ENCODE assay signal across 1 cellular context in the genomic region with DNA sequence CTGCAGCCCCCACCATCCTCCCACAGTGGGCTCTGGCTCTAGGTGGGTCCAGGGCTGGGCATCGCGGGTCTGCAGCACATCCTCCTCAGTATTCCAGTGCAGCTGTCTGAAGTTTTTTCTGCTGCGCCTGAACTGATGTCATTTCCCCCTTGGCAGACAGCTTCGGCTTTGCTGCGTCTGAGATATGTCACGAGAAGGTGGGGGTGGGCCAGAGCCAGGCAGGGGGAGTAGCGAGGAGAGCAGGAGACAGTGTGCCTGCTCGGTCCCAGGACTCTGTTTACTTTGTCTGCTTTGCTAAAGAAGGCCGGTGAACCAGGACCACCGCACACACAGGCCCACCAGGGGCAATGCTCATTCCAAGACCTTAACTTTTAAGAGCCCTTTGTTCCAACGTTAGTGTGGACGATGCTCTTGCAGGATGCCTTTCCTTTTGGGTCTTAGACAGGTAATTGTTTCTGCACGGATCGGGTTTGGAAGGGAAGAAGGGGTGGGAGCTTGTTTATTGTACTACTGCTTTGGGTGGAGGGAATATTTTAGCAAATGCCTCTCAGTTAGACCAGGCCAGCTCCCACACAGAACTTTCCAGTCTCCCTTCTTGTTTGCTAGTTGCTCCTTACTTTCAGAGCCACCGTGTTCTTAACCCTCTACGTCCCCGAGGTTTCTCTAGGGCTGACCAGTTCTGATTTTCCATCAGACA.
A peak's percentile ranks its signal among the peaks of the same experiment; 100 is the strongest.
TF ChIP-seq lines count a peak whose summit lies in the region.

No MANE protein-coding gene starts in this region.

TF ChIP-seq in HepG2, 621 proteins besides CTCF, POLR2A, EP300 and RAD21 (continued from another document and continues in another):
- TF ChIP-seq, protein P1, sequence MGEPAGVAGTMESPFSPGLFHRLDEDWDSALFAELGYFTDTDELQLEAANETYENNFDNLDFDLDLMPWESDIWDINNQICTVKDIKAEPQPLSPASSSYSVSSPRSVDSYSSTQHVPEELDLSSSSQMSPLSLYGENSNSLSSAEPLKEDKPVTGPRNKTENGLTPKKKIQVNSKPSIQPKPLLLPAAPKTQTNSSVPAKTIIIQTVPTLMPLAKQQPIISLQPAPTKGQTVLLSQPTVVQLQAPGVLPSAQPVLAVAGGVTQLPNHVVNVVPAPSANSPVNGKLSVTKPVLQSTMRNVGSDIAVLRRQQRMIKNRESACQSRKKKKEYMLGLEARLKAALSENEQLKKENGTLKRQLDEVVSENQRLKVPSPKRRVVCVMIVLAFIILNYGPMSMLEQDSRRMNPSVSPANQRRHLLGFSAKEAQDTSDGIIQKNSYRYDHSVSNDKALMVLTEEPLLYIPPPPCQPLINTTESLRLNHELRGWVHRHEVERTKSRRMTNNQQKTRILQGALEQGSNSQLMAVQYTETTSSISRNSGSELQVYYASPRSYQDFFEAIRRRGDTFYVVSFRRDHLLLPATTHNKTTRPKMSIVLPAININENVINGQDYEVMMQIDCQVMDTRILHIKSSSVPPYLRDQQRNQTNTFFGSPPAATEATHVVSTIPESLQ (CRISPR knock-in tag; conservative IDR thresholded peaks at IDR 0.05): no peak
- no peak for TF ChIP-seq ATRX (CRISPR knock-in tag; IDR thresholded peaks at IDR 0.05; ENCODE audit: borderline replicate concordance)
- no peak for TF ChIP-seq PCBP2 (optimal IDR thresholded peaks at IDR 0.05; ENCODE audit: low read depth, low read length, poor library complexity, severe bottlenecking)
- no peak for TF ChIP-seq KLF12 (CRISPR knock-in tag; IDR thresholded peaks at IDR 0.05; ENCODE audit: borderline replicate concordance)
- no peak for TF ChIP-seq SMYD3 (CRISPR knock-in tag; IDR thresholded peaks at IDR 0.05)
- TF ChIP-seq HOXA9 (CRISPR knock-in tag; IDR thresholded peaks at IDR 0.05; ENCODE audit: borderline replicate concordance): no peak
- TF ChIP-seq KDM6A (CRISPR knock-in tag; IDR thresholded peaks at IDR 0.05; ENCODE audit: low read depth): no peak
- no peak for TF ChIP-seq ZNF333 (CRISPR knock-in tag; IDR thresholded peaks at IDR 0.05; ENCODE audit: borderline replicate concordance)
- no peak for TF ChIP-seq SMAD1 (CRISPR knock-in tag; IDR thresholded peaks at IDR 0.05; ENCODE audit: borderline replicate concordance, low read depth)
- TF ChIP-seq, protein P2, sequence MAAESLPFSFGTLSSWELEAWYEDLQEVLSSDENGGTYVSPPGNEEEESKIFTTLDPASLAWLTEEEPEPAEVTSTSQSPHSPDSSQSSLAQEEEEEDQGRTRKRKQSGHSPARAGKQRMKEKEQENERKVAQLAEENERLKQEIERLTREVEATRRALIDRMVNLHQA (CRISPR knock-in tag; IDR thresholded peaks at IDR 0.05): no peak
- TF ChIP-seq ZNF652 (CRISPR knock-in tag; IDR thresholded peaks at IDR 0.05; ENCODE audit: borderline replicate concordance, low read depth): peak; percentile 60
- TF ChIP-seq KDM5B (CRISPR knock-in tag; IDR thresholded peaks at IDR 0.05; ENCODE audit: borderline replicate concordance): peak; percentile 14; the same call in 1 of the 2 replicates
- TF ChIP-seq MIXL1 (CRISPR knock-in tag; IDR thresholded peaks at IDR 0.05): no peak
- TF ChIP-seq ZNF317 (CRISPR knock-in tag; IDR thresholded peaks at IDR 0.05): no peak
- TF ChIP-seq ZNF607 (CRISPR knock-in tag; IDR thresholded peaks at IDR 0.05; ENCODE audit: borderline replicate concordance): no peak
- TF ChIP-seq, protein P3, sequence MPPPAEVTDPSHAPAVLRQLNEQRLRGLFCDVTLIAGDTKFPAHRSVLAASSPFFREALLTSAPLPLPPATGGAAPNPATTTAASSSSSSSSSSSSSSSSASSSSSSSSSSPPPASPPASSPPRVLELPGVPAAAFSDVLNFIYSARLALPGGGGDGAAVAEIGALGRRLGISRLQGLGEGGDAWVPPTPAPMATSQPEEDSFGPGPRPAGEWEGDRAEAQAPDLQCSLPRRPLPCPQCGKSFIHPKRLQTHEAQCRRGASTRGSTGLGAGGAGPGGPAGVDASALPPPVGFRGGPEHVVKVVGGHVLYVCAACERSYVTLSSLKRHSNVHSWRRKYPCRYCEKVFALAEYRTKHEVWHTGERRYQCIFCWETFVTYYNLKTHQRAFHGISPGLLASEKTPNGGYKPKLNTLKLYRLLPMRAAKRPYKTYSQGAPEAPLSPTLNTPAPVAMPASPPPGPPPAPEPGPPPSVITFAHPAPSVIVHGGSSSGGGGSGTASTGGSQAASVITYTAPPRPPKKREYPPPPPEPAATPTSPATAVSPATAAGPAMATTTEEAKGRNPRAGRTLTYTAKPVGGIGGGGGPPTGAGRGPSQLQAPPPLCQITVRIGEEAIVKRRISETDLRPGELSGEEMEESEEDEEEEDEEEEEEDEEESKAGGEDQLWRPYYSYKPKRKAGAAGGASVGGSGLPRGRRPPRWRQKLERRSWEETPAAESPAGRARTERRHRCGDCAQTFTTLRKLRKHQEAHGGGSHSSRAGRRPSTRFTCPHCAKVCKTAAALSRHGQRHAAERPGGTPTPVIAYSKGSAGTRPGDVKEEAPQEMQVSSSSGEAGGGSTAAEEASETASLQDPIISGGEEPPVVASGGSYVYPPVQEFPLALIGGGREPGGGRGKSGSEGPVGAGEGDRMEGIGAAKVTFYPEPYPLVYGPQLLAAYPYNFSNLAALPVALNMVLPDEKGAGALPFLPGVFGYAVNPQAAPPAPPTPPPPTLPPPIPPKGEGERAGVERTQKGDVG (CRISPR knock-in tag; IDR thresholded peaks at IDR 0.05; ENCODE audit: borderline replicate concordance): no peak
- TF ChIP-seq, protein P4, sequence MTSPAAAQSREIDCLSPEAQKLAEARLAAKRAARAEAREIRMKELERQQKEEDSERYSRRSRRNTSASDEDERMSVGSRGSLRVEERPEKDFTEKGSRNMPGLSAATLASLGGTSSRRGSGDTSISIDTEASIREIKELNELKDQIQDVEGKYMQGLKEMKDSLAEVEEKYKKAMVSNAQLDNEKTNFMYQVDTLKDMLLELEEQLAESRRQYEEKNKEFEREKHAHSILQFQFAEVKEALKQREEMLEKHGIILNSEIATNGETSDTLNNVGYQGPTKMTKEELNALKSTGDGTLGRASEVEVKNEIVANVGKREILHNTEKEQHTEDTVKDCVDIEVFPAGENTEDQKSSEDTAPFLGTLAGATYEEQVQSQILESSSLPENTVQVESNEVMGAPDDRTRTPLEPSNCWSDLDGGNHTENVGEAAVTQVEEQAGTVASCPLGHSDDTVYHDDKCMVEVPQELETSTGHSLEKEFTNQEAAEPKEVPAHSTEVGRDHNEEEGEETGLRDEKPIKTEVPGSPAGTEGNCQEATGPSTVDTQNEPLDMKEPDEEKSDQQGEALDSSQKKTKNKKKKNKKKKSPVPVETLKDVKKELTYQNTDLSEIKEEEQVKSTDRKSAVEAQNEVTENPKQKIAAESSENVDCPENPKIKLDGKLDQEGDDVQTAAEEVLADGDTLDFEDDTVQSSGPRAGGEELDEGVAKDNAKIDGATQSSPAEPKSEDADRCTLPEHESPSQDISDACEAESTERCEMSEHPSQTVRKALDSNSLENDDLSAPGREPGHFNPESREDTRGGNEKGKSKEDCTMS (CRISPR knock-in tag; conservative IDR thresholded peaks at IDR 0.05): no peak
- no peak for TF ChIP-seq AGO1 (IDR thresholded peaks at IDR 0.05; ENCODE audit: low read depth, low read length, poor library complexity, severe bottlenecking)
- TF ChIP-seq ZNF776 (CRISPR knock-in tag; IDR thresholded peaks at IDR 0.05): no peak
- TF ChIP-seq, protein P5, sequence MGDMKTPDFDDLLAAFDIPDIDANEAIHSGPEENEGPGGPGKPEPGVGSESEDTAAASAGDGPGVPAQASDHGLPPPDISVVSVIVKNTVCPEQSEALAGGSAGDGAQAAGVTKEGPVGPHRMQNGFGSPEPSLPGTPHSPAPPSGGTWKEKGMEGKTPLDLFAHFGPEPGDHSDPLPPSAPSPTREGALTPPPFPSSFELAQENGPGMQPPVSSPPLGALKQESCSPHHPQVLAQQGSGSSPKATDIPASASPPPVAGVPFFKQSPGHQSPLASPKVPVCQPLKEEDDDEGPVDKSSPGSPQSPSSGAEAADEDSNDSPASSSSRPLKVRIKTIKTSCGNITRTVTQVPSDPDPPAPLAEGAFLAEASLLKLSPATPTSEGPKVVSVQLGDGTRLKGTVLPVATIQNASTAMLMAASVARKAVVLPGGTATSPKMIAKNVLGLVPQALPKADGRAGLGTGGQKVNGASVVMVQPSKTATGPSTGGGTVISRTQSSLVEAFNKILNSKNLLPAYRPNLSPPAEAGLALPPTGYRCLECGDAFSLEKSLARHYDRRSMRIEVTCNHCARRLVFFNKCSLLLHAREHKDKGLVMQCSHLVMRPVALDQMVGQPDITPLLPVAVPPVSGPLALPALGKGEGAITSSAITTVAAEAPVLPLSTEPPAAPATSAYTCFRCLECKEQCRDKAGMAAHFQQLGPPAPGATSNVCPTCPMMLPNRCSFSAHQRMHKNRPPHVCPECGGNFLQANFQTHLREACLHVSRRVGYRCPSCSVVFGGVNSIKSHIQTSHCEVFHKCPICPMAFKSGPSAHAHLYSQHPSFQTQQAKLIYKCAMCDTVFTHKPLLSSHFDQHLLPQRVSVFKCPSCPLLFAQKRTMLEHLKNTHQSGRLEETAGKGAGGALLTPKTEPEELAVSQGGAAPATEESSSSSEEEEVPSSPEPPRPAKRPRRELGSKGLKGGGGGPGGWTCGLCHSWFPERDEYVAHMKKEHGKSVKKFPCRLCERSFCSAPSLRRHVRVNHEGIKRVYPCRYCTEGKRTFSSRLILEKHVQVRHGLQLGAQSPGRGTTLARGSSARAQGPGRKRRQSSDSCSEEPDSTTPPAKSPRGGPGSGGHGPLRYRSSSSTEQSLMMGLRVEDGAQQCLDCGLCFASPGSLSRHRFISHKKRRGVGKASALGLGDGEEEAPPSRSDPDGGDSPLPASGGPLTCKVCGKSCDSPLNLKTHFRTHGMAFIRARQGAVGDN (CRISPR knock-in tag; IDR thresholded peaks at IDR 0.05): peak; percentile 64
- TF ChIP-seq TOPORS (CRISPR knock-in tag; IDR thresholded peaks at IDR 0.05): 0 out of 2 replicates have a peak, but pooled peaks have one; percentile 9
- no peak for TF ChIP-seq ZNF747 (CRISPR knock-in tag; IDR thresholded peaks at IDR 0.05; ENCODE audit: borderline replicate concordance)
- peak; percentile 61; the same call in 1 of the 2 replicates for TF ChIP-seq ZBTB7B (CRISPR knock-in tag; IDR thresholded peaks at IDR 0.05)
- TF ChIP-seq ZBTB21 (CRISPR knock-in tag; IDR thresholded peaks at IDR 0.05): 0 out of 2 replicates have a peak, but pooled peaks have one; percentile 23
- TF ChIP-seq, protein P6, sequence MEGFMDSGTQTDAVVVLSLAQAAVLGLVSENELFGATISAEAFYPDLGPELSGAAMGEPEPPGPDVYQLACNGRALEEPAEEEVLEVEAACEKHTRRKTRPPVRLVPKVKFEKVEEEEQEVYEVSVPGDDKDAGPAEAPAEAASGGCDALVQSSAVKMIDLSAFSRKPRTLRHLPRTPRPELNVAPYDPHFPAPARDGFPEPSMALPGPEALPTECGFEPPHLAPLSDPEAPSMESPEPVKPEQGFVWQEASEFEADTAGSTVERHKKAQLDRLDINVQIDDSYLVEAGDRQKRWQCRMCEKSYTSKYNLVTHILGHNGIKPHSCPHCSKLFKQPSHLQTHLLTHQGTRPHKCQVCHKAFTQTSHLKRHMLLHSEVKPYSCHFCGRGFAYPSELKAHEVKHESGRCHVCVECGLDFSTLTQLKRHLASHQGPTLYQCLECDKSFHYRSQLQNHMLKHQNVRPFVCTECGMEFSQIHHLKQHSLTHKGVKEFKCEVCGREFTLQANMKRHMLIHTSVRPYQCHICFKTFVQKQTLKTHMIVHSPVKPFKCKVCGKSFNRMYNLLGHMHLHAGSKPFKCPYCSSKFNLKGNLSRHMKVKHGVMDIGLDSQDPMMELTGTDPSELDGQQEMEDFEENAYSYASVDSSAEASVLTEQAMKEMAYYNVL (CRISPR knock-in tag; IDR thresholded peaks at IDR 0.05; ENCODE audit: borderline replicate concordance): 0 out of 2 replicates have a peak, but pooled peaks have one; percentile 23
- TF ChIP-seq ZNF781 (CRISPR knock-in tag; IDR thresholded peaks at IDR 0.05; ENCODE audit: borderline replicate concordance, not compliant biosample characterization): no peak
- TF ChIP-seq, protein P7, sequence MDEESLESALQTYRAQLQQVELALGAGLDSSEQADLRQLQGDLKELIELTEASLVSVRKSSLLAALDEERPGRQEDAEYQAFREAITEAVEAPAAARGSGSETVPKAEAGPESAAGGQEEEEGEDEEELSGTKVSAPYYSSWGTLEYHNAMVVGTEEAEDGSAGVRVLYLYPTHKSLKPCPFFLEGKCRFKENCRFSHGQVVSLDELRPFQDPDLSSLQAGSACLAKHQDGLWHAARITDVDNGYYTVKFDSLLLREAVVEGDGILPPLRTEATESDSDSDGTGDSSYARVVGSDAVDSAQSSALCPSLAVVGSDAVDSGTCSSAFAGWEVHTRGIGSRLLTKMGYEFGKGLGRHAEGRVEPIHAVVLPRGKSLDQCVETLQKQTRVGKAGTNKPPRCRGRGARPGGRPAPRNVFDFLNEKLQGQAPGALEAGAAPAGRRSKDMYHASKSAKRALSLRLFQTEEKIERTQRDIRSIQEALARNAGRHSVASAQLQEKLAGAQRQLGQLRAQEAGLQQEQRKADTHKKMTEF (CRISPR knock-in tag; IDR thresholded peaks at IDR 0.05): peak; percentile 17; the same call in 1 of the 2 replicates
- no peak for TF ChIP-seq RFXAP (CRISPR knock-in tag; IDR thresholded peaks at IDR 0.05; ENCODE audit: borderline replicate concordance)
- TF ChIP-seq ZFAT (CRISPR knock-in tag; conservative IDR thresholded peaks at IDR 0.05): no peak
- TF ChIP-seq, protein P8, sequence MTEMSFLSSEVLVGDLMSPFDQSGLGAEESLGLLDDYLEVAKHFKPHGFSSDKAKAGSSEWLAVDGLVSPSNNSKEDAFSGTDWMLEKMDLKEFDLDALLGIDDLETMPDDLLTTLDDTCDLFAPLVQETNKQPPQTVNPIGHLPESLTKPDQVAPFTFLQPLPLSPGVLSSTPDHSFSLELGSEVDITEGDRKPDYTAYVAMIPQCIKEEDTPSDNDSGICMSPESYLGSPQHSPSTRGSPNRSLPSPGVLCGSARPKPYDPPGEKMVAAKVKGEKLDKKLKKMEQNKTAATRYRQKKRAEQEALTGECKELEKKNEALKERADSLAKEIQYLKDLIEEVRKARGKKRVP (CRISPR knock-in tag; IDR thresholded peaks at IDR 0.05): no peak
- TF ChIP-seq, protein P9, sequence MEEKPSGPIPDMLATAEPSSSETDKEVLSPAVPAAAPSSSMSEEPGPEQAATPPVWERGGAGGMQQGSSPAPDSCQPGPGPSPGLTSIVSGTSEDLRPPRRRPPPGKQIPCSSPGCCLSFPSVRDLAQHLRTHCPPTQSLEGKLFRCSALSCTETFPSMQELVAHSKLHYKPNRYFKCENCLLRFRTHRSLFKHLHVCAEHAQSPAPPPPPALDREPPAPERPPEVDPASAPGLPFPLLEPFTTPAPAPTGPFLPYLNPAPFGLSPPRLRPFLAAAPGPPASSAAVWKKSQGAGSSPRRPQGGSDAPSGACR (CRISPR knock-in tag; IDR thresholded peaks at IDR 0.05): no peak
- TF ChIP-seq, protein P10, sequence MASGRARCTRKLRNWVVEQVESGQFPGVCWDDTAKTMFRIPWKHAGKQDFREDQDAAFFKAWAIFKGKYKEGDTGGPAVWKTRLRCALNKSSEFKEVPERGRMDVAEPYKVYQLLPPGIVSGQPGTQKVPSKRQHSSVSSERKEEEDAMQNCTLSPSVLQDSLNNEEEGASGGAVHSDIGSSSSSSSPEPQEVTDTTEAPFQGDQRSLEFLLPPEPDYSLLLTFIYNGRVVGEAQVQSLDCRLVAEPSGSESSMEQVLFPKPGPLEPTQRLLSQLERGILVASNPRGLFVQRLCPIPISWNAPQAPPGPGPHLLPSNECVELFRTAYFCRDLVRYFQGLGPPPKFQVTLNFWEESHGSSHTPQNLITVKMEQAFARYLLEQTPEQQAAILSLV (CRISPR knock-in tag; IDR thresholded peaks at IDR 0.05; ENCODE audit: borderline replicate concordance): no peak
- no peak for TF ChIP-seq ZFP36 (IDR thresholded peaks at IDR 0.05; ENCODE audit: borderline replicate concordance, low read depth, low read length, partially characterized antibody)
- TF ChIP-seq ELF3 (CRISPR knock-in tag; IDR thresholded peaks at IDR 0.05): no peak
